Comparison of ENCODE assay signal across 16 cellular contexts in genomic region chr10:127850944-127851343, GRCh38. TPM values are rescaled to one million over a fixed set of nuclear protein-coding genes. Genes with fewer than 3 reads are reported as not detected.
DNase-seq lines count a peak whose midpoint lies in the region; ATAC-seq and TF ChIP-seq lines count a peak whose summit lies in the region.
"Had no signal": no experiment of that assay in that cellular context is flagged by ENCODE, and none has a peak within 500 bp of the region (broad histone marks: within the 10 kb centered on the region; RNA-seq: fewer than 3 reads in every experiment).

No MANE protein-coding gene starts in this region.

- H3K27ac ChIP-seq in coronary artery: no peak overlapping the region
- H3K27ac ChIP-seq: C4-2B, GM23248 had no signal

- ATAC-seq in HG03159 (IDR thresholded peaks at IDR 0.05; ENCODE audit: unreplicated experiment) (no peak), GM21723 (IDR thresholded peaks at IDR 0.05; ENCODE audit: unreplicated experiment) (no peak)
- ATAC-seq: GM12878 had no signal

- DNase-seq in coronary artery (ENCODE audit: low spot score): peak; percentile 52
- peak; percentile 81 for DNase-seq in mesenteric fat pad (ENCODE audit: low spot score)
- peak; percentile 76 for DNase-seq in posterior vena cava (ENCODE audit: low spot score)
- no peak for DNase-seq in NCI-H1092 (lab: John Stamatoyannopoulos, UW)
- no peak for DNase-seq in activated CD8-positive, alpha-beta memory T cell treated with anti-CD3 and anti-CD28 coated beads, Interleukin-2, amount 50 U/mL, for 48 hours
- DNase-seq: BE2C; CD4-positive, alpha-beta memory T cell; DMS79; GM23248; H7; IMR-90 had no signal

- no peak overlapping the region for H3K4me3 ChIP-seq in coronary artery
- H3K4me3 ChIP-seq: GM12878, GM23248 had no signal

- no peak for TF ChIP-seq CTCF in coronary artery (IDR thresholded peaks at IDR 0.05)

- intact Hi-C loops in posterior vena cava (cut with DNase I): loop anchor here in 1 of 2 donors (5.0 kb wide), 1 partner anchor 1699 kb away; no protein-coding TSS in a partner anchor

RNA-seq across cellular contexts. Expression of gene CLRN3, which starts 41.8 kb away (rescaled TPM):
- 0.29 TPM for total RNA-seq in mesenteric fat pad
- not detected for total RNA-seq in posterior vena cava
- total RNA-seq: CD4-positive, alpha-beta memory T cell; G401; GM12878; GM23248; H7; IMR-90 had no signal

RNA-seq across cellular contexts. Expression of gene PTPRE, which starts 56.0 kb away (rescaled TPM):
- 49.7 TPM for total RNA-seq in mesenteric fat pad
- 10 to 100 TPM; 22.1 to 37.9 TPM for total RNA-seq in posterior vena cava
- total RNA-seq: G401 had no signal

Comparison
In these comparisons a context has a peak if more than half of its experiments do, and no peak if none do; other contexts are left out.
1. DNase-seq: peak in coronary artery (single experiment), mesenteric fat pad (single experiment) and posterior vena cava (single experiment); none in NCI-H1092 (single experiment) and activated CD8-positive, alpha-beta memory T cell treated with anti-CD3 and anti-CD28 coated beads, Interleukin-2, amount 50 U/mL, for 48 hours (single experiment).